ENCODE assay signal across 1 cellular context in genomic region chr6:2970753-2971419, GRCh38.
TF ChIP-seq lines count a peak whose summit lies in the region.

No MANE protein-coding gene starts in this region.

TF ChIP-seq in K562, 482 proteins besides CTCF, POLR2A, EP300 and RAD21 (continued from another document and continues in another):
- TF ChIP-seq ETS2 (tag; IDR thresholded peaks at IDR 0.05; ENCODE audit: borderline replicate concordance, poor library complexity, severe bottlenecking) (no peak), ZNF79 (CRISPR knock-in tag; IDR thresholded peaks at IDR 0.05; ENCODE audit: low read depth) (no peak), THRAP3 (IDR thresholded peaks at IDR 0.05; ENCODE audit: borderline replicate concordance) (no peak), HDAC3 (IDR thresholded peaks at IDR 0.05; ENCODE audit: borderline replicate concordance, partially characterized antibody) (no peak), ASH1L (IDR thresholded peaks at IDR 0.05; ENCODE audit: borderline replicate concordance, low read depth, partially characterized antibody) (peak; percentile 4), ELF4 (CRISPR knock-in tag; IDR thresholded peaks at IDR 0.05) (no peak), HES1 (IDR thresholded peaks at IDR 0.05; ENCODE audit: low read depth) (no peak), ZNF586 (CRISPR knock-in tag; conservative IDR thresholded peaks at IDR 0.05) (no peak), BCL6 (CRISPR knock-in tag; IDR thresholded peaks at IDR 0.05) (no peak), HCFC1 (IDR thresholded peaks at IDR 0.05; ENCODE audit: low read depth, low read length) (peak; percentile 47; the same call in 1 of the 2 replicates), FOSL1 (tag; conservative IDR thresholded peaks at IDR 0.05) (no peak), NR4A1 (CRISPR knock-in tag; IDR thresholded peaks at IDR 0.05) (no peak), NR4A1 (tag; IDR thresholded peaks at IDR 0.05) (0 out of 2 replicates have a peak, but pooled peaks have one; percentile 63), LEF1 (IDR thresholded peaks at IDR 0.05) (no peak), EP400 (IDR thresholded peaks at IDR 0.05) (no peak), ZNF239 (CRISPR knock-in tag; IDR thresholded peaks at IDR 0.05) (no peak), RREB1 (CRISPR knock-in tag; IDR thresholded peaks at IDR 0.05) (0 out of 2 replicates have a peak, but pooled peaks have one; percentile 39), NR2C2 (CRISPR knock-in tag; IDR thresholded peaks at IDR 0.05) (no peak), NR2C2 (tag; IDR thresholded peaks at IDR 0.05) (peak; percentile 98), ZNF778 (CRISPR knock-in tag; IDR thresholded peaks at IDR 0.05) (no peak), BDP1 (IDR thresholded peaks at IDR 0.05; ENCODE audit: insufficient read depth, insufficient read length) (no peak), NFIC (IDR thresholded peaks at IDR 0.05) (no peak), ZNF143 (CRISPR knock-in tag; IDR thresholded peaks at IDR 0.05) (no peak), NFATC3 (IDR thresholded peaks at IDR 0.05) (no peak), ELK1 (CRISPR knock-in tag; IDR thresholded peaks at IDR 0.05) (no peak), XRCC4 (IDR thresholded peaks at IDR 0.05; ENCODE audit: extremely low read depth, insufficient read depth, insufficient read length) (no peak), GABPA (tag; conservative IDR thresholded peaks at IDR 0.05; ENCODE audit: low read depth) (peak; percentile 90), DMBX1 (CRISPR knock-in tag; IDR thresholded peaks at IDR 0.05; ENCODE audit: borderline replicate concordance) (peak; percentile 54; the same call in 1 of the 2 replicates), SMAD1 (IDR thresholded peaks at IDR 0.05; ENCODE audit: low read depth, low read length, partially characterized antibody) (no peak), NFE2L1 (tag; IDR thresholded peaks at IDR 0.05; ENCODE audit: borderline replicate concordance, low read depth) (no peak), ZNF175 (CRISPR knock-in tag; IDR thresholded peaks at IDR 0.05; ENCODE audit: low read depth) (no peak), RCOR1 (IDR thresholded peaks at IDR 0.05; ENCODE audit: borderline replicate concordance in 1 of 2, low read depth in 2 of 2, low read length in 2 of 2) (no peak), TAF9B (IDR thresholded peaks at IDR 0.05; ENCODE audit: partially characterized antibody) (no peak), MYBL2 (IDR thresholded peaks at IDR 0.05; ENCODE audit: low read depth) (no peak), MYBL2 (CRISPR knock-in tag; IDR thresholded peaks at IDR 0.05; ENCODE audit: borderline replicate concordance) (no peak), PTRF (tag; IDR thresholded peaks at IDR 0.05) (no peak), CBX8 (IDR thresholded peaks at IDR 0.05; ENCODE audit: borderline replicate concordance, extremely low read depth, low read depth, low read length, poor library complexity, severe bottlenecking) (no peak), ZNF511 (CRISPR knock-in tag; IDR thresholded peaks at IDR 0.05) (0 out of 2 replicates have a peak, but pooled peaks have one; percentile 36), ZNF282 (CRISPR knock-in tag; IDR thresholded peaks at IDR 0.05) (no peak; the same call in 1 of the 2 replicates), ZNF766 (CRISPR knock-in tag; conservative IDR thresholded peaks at IDR 0.05) (no peak), CBX1 (IDR thresholded peaks at IDR 0.05; ENCODE audit: low read depth) (peak; percentile 36; the same call in 1 of the 2 replicates), E2F8 (IDR thresholded peaks at IDR 0.05; ENCODE audit: low read depth, partially characterized antibody) (no peak), E4F1 (CRISPR knock-in tag; IDR thresholded peaks at IDR 0.05; ENCODE audit: borderline replicate concordance) (no peak), GABPB1 (CRISPR knock-in tag; IDR thresholded peaks at IDR 0.05) (no peak), SLC30A9 (CRISPR knock-in tag; IDR thresholded peaks at IDR 0.05) (no peak), ZHX1 (conservative IDR thresholded peaks at IDR 0.05; ENCODE audit: low read length) (no peak), YY1 (IDR thresholded peaks at IDR 0.05; ENCODE audit: borderline replicate concordance in 1 of 3, control insufficient read depth in 1 of 3, extremely low read depth in 1 of 3, insufficient read depth in 3 of 3, insufficient read length in 1 of 3, insufficient replicate concordance in 2 of 3, low read depth in 1 of 3, low read length in 2 of 3) (peak in 2 of 3 experiments; percentile 44 to 52), PCBP1 (IDR thresholded peaks at IDR 0.05; ENCODE audit: low read depth, low read length, poor library complexity, severe bottlenecking) (peak; percentile 82), RBM14 (IDR thresholded peaks at IDR 0.05; ENCODE audit: borderline replicate concordance, insufficient read depth, low read depth, low read length) (no peak), STAG1 (CRISPR knock-in tag; IDR thresholded peaks at IDR 0.05; ENCODE audit: borderline replicate concordance) (no peak), TEAD4 (IDR thresholded peaks at IDR 0.05; ENCODE audit: low read length) (no peak), TEAD4 (CRISPR knock-in tag; IDR thresholded peaks at IDR 0.05; ENCODE audit: borderline replicate concordance) (no peak), RNF2 (IDR thresholded peaks at IDR 0.05) (no peak)
